Comparison of ENCODE assay signal across 22 cellular contexts in the genomic region with DNA sequence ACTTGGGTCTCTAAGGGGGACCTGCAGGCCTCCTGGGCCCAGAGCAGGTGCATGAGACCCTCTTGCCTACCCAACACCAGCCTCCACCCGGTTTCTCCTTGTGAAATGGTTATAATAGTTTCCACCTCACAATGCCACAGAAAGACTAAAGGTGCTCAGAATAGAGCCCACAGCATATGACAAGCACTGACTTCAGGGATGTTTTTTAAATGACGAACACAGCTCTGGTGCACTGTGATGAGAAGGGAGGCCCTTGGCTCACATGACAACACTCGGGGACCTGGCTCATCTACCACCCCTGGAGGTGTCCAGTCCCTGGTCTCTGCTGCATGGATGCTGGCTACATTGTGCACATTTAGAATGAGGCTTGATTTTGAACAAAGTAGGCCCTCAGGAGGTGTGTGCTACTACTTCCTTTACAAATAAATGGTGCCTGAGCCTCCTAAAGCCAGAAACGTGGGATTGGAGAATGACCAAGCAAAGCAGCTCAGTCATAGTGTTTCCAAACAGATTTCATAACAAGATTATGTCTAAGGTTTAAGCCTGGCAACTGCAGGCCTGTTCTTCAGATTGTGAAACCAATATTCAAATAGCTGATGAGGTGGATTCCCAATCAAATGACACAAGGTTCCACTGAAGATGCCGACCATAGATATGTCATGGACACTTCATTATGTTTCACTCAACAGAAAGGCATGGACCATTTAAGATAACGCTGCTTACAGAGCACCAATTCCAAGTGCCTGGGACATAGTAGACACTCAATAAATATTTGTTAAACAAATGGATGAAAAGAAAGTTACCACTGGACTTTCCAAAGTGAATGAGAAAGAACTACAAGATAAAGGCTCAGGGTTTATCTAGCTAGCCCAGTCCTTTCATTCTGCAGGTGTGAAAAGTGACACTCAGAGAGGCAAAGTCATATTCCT.
DNase-seq lines count a peak whose midpoint lies in the region; TF ChIP-seq lines count a peak whose summit lies in the region.
"Had no signal": no experiment of that assay in that cellular context is flagged by ENCODE, and none has a peak within 500 bp of the region (broad histone marks: within the 10 kb centered on the region; RNA-seq: fewer than 3 reads in every experiment).

No MANE protein-coding gene starts in this region.

- no peaks in the 10 kb centered on the region for H3K9me3 ChIP-seq in MG63
- no peaks in the 10 kb centered on the region for H3K9me3 ChIP-seq in ascending aorta
- H3K9me3 ChIP-seq in stomach = no peaks in the 10 kb centered on the region
- H3K9me3 ChIP-seq: tibial nerve had no signal

- no peak for TF ChIP-seq EP300 in stomach (IDR thresholded peaks at IDR 0.05)

- intact Hi-C loops in ascending aorta (cut with DNase I) (no loop called here), stomach (cut with DNase I; ENCODE audit: low total_unique reads) (no loop called here)

- peak; percentile 79 for DNase-seq in AG10803 (ENCODE audit: low read depth)
- DNase-seq in MG63 = peak; percentile 36
- DNase-seq in epithelial cell of esophagus (ENCODE audit: low read depth) = peak; percentile 91
- peak; percentile 31 for DNase-seq in islet precursor cell
- no peak for DNase-seq in COR-L47 (lab: John Stamatoyannopoulos, UW)
- DNase-seq in ascending aorta (ENCODE audit: low spot score in 2 of 2) = no peak
- DNase-seq in stomach = no peak
- DNase-seq in DMS79 (lab: John Stamatoyannopoulos, UW) = no peak
- DNase-seq: activated CD4-positive, CD25-positive, alpha-beta regulatory T cell; activated CD8-positive, alpha-beta memory T cell treated with anti-CD3 and anti-CD28 coated beads for 24 hours; activated T-cell treated with anti-CD3 and anti-CD28 coated beads, Interleukin-2, amount 50 U/mL, for 72 hours; Calu3; hypothalamus; left cardiac atrium; NCI-H1105; NCI-H524; SHP77 treated with DMSO at 0.1 percent for 48 hours; stimulated activated CD4-positive, alpha-beta T cell treated with anti-CD3 and anti-CD28 coated beads, Interleukin-15, amount 100 ng/mL, for 24 hours; T-helper 17 cell had no signal

- H3K36me3 ChIP-seq in MG63 = no peaks in the 10 kb centered on the region
- no peaks in the 10 kb centered on the region for H3K36me3 ChIP-seq in ascending aorta
- no peaks in the 10 kb centered on the region for H3K36me3 ChIP-seq in stomach
- H3K36me3 ChIP-seq: cardiac muscle cell, tibial nerve had no signal

- WGBS in stomach, 5 donors = 66 to 76% (median 70%) methylated on average over 5 to 6 of the region's 6 CpGs

- TF ChIP-seq POLR2A in stomach (IDR thresholded peaks at IDR 0.05) = no peak

- no peaks in the 10 kb centered on the region for H3K4me1 ChIP-seq in ascending aorta
- H3K4me1 ChIP-seq in stomach = no peaks in the 10 kb centered on the region
- H3K4me1 ChIP-seq: tibial nerve had no signal

- no peak overlapping the region for H3K27ac ChIP-seq in ascending aorta
- H3K27ac ChIP-seq in stomach = no peak overlapping the region
- H3K27ac ChIP-seq: cardiac muscle cell, tibial nerve had no signal

- H3K4me3 ChIP-seq in AG10803 (ENCODE audit: low read length) (no peak overlapping the region), MG63 (no peak overlapping the region), epithelial cell of esophagus (ENCODE audit: low read length) (no peak overlapping the region), ascending aorta (no peak overlapping the region), stomach (no peak overlapping the region)
- H3K4me3 ChIP-seq: cardiac muscle cell, K562, tibial nerve had no signal

- no peaks in the 10 kb centered on the region for H3K27me3 ChIP-seq in MG63
- H3K27me3 ChIP-seq in ascending aorta = no peaks in the 10 kb centered on the region
- no peaks in the 10 kb centered on the region for H3K27me3 ChIP-seq in stomach
- H3K27me3 ChIP-seq: tibial nerve had no signal

- TF ChIP-seq CTCF in AG10803 (conservative IDR thresholded peaks at IDR 0.05; ENCODE audit: low read length) = no peak
- TF ChIP-seq CTCF in epithelial cell of esophagus (IDR thresholded peaks at IDR 0.05; ENCODE audit: insufficient read depth, low read depth, low read length, missing control alignments) = no peak
- TF ChIP-seq CTCF in ascending aorta (IDR thresholded peaks at IDR 0.05) = no peak
- TF ChIP-seq CTCF in stomach (IDR thresholded peaks at IDR 0.05) = no peak

Comparison
In these comparisons a context has a peak if more than half of its experiments do, and no peak if none do; other contexts are left out.
1. DNase-seq: peak in AG10803 (single experiment), MG63 (single experiment), epithelial cell of esophagus (single experiment) and islet precursor cell (single experiment); none in COR-L47 (single experiment), ascending aorta (0 of 2), stomach (single experiment) and DMS79 (single experiment).